Comparison of ENCODE assay signal across 24 cellular contexts in genomic region chr1:37853157-37853556, GRCh38. TPM values are rescaled to one million over a fixed set of nuclear protein-coding genes. Genes with fewer than 3 reads are reported as not detected.
DNase-seq lines count a peak whose midpoint lies in the region; TF ChIP-seq lines count a peak whose summit lies in the region.
"Had no signal": no experiment of that assay in that cellular context is flagged by ENCODE, and none has a peak within 500 bp of the region (broad histone marks: within the 10 kb centered on the region; RNA-seq: fewer than 3 reads in every experiment).

No MANE protein-coding gene starts in this region.

- no peak overlapping the region for H3K4me3 Mint-ChIP-seq in activated T-cell treated with anti-CD3 and anti-CD28 coated beads, Interleukin-2, amount 50 U/mL, for 24 hours
- H3K4me3 Mint-ChIP-seq in IgD-negative memory B cell = peak overlapping the region in 1 of 4 donors; percentile 7
- peak overlapping the region; percentile 2 for H3K4me3 Mint-ChIP-seq in activated naive CD8-positive, alpha-beta T cell treated with anti-CD3 and anti-CD28 coated beads for 36 hours
- H3K4me3 Mint-ChIP-seq in activated CD4-positive, alpha-beta memory T cell treated with anti-CD3 and anti-CD28 coated beads, Interleukin-2, amount 10 ng/mL, durations not matched to agents 7 days and 5 days = no peak overlapping the region
- H3K4me3 Mint-ChIP-seq: H9, neural progenitor cell had no signal

- POLR2A ChIA-PET in OCI-LY7 (lab: Charles Lee) = interaction anchor here (0.6 to 0.7 kb wide), 2 partner anchors 8 to 1499 kb away, joined by 3 to 8 read pairs; no protein-coding TSS in a partner anchor
- POLR2A ChIA-PET in activated CD4-positive, alpha-beta memory T cell treated with anti-CD3 and anti-CD28 coated beads, Interleukin-2, amount 10 ng/mL, durations not matched to agents 7 days and 5 days (lab: Charles Lee) = interaction anchor here (3.1 kb wide), 1 partner anchor 45 kb away, joined by 12 read pairs; the partner anchor contains the start of genes C1orf122 and YRDC

- H3K27ac Mint-ChIP-seq in activated T-cell treated with anti-CD3 and anti-CD28 coated beads, Interleukin-2, amount 50 U/mL, for 24 hours = peak overlapping the region; percentile 68
- H3K27ac Mint-ChIP-seq in IgD-negative memory B cell = peak overlapping the region in 2 of 3 donors; percentile 3 to 30
- no peak overlapping the region for H3K27ac Mint-ChIP-seq in activated naive CD8-positive, alpha-beta T cell treated with anti-CD3 and anti-CD28 coated beads for 36 hours
- H3K27ac Mint-ChIP-seq in activated CD4-positive, alpha-beta memory T cell treated with anti-CD3 and anti-CD28 coated beads, Interleukin-2, amount 10 ng/mL, durations not matched to agents 7 days and 5 days = no peak overlapping the region
- H3K27ac Mint-ChIP-seq: neural progenitor cell had no signal

- H3K4me1 Mint-ChIP-seq in activated T-cell treated with anti-CD3 and anti-CD28 coated beads, Interleukin-2, amount 50 U/mL, for 24 hours (ENCODE audit: low read depth) = peaks cover 52% of the 10 kb centered on the region
- H3K4me1 Mint-ChIP-seq in IgD-negative memory B cell = peaks cover 18 to 34% (median 22%) of the 10 kb centered on the region in 3 donors
- H3K4me1 Mint-ChIP-seq in activated naive CD8-positive, alpha-beta T cell treated with anti-CD3 and anti-CD28 coated beads for 36 hours = peaks cover 38% of the 10 kb centered on the region
- H3K4me1 Mint-ChIP-seq in activated CD4-positive, alpha-beta memory T cell treated with anti-CD3 and anti-CD28 coated beads, Interleukin-2, amount 10 ng/mL, durations not matched to agents 7 days and 5 days = peaks cover 34% of the 10 kb centered on the region

- H3K27me3 ChIP-seq in neural cell (ENCODE audit: insufficient read depth, low read depth, low read length) = no peaks in the 10 kb centered on the region
- H3K27me3 ChIP-seq: neural progenitor cell, thyroid gland, vagina had no signal

- H3F3A ChIP-seq in neural cell (ENCODE audit: insufficient read depth, low read length, poor library complexity, severe bottlenecking) = no peaks in the 10 kb centered on the region

- no peaks in the 10 kb centered on the region for H3K36me3 ChIP-seq in neural cell (ENCODE audit: insufficient read depth, low read length)
- H3K36me3 ChIP-seq in OCI-LY7 (ENCODE audit: insufficient read depth, low read length) = peaks cover 52% of the 10 kb centered on the region

- peaks cover 22% of the 10 kb centered on the region for H3K4me1 ChIP-seq in OCI-LY7 (ENCODE audit: insufficient read depth, low read length, poor library complexity, severe bottlenecking)

- H4K20me1 ChIP-seq in neural cell (ENCODE audit: insufficient read depth) = no peaks in the 10 kb centered on the region
- H4K20me1 ChIP-seq in OCI-LY7 (ENCODE audit: insufficient read depth, low read length) = peaks cover 6% of the 10 kb centered on the region; the same call in 1 of the 2 replicates

- H3K9ac ChIP-seq in neural cell (ENCODE audit: low read length) = no peak overlapping the region
- H3K9ac ChIP-seq: neural progenitor cell had no signal

- no TSS peak for BruUV-seq in OCI-LY7 (replicated peaks; lab: Mats Ljungman, UMichigan)

- no peak overlapping the region for H2AFZ ChIP-seq in neural cell (ENCODE audit: low read depth, low read length)
- no peak overlapping the region for H2AFZ ChIP-seq in OCI-LY7 (ENCODE audit: low read length)
- H2AFZ ChIP-seq: neural progenitor cell had no signal

- TF ChIP-seq EP300 in neural cell (conservative IDR thresholded peaks at IDR 0.05; ENCODE audit: poor library complexity, severe bottlenecking) = no peak

- no peak for TF ChIP-seq RAD21 in neural cell (conservative IDR thresholded peaks at IDR 0.05)

- peaks cover 54% of the 10 kb centered on the region for H3K79me2 ChIP-seq in neural cell (replicated peaks; ENCODE audit: insufficient read depth, low read length)
- H3K79me2 ChIP-seq in OCI-LY7 (ENCODE audit: insufficient read depth, low read depth, low read length) = peaks cover 55% of the 10 kb centered on the region; the same call in 1 of the 2 replicates

- H3K27me3 Mint-ChIP-seq in activated T-cell treated with anti-CD3 and anti-CD28 coated beads, Interleukin-2, amount 50 U/mL, for 24 hours = no peaks in the 10 kb centered on the region
- H3K27me3 Mint-ChIP-seq in IgD-negative memory B cell = no peaks in the 10 kb centered on the region
- no peaks in the 10 kb centered on the region for H3K27me3 Mint-ChIP-seq in activated naive CD8-positive, alpha-beta T cell treated with anti-CD3 and anti-CD28 coated beads for 36 hours
- H3K27me3 Mint-ChIP-seq in activated CD4-positive, alpha-beta memory T cell treated with anti-CD3 and anti-CD28 coated beads, Interleukin-2, amount 10 ng/mL, durations not matched to agents 7 days and 5 days = no peaks in the 10 kb centered on the region

- DNase-seq in activated T-cell treated with anti-CD3 and anti-CD28 coated beads, Interleukin-2, amount 50 U/mL, for 24 hours = no peak
- no peak for DNase-seq in activated T-cell treated with anti-CD3 and anti-CD28 coated beads, Interleukin-2, amount 50 U/mL, for 1 hour
- no peak for DNase-seq in activated naive CD8-positive, alpha-beta T cell treated with anti-CD3 and anti-CD28 coated beads for 36 hours
- no peak for DNase-seq in OCI-LY7 (ENCODE audit: low spot score)
- DNase-seq in activated CD4-positive, alpha-beta memory T cell treated with anti-CD3 and anti-CD28 coated beads, Interleukin-2, amount 10 ng/mL, durations not matched to agents 7 days and 5 days = no peak
- no peak for DNase-seq in midbrain (lab: John Stamatoyannopoulos, UW)
- DNase-seq: activated CD4-positive, CD25-positive, alpha-beta regulatory T cell treated with anti-CD3 and anti-CD28 coated beads, Interleukin-2, amount 50 U/mL, for 72 hours; central memory CD4-positive, alpha-beta T cell; cortex of kidney; DMS 273 treated with DMSO at 0.1 percent for 48 hours; H9; mammary epithelial cell; NCI-H1417 treated with DMSO at 0.1 percent for 48 hours; NCI-H2029 treated with DMSO at 0.1 percent for 48 hours; NCI-H526 treated with DMSO at 0.1 percent for 48 hours; SHP77; small intestine; T-helper 2 cell; thyroid gland had no signal

- H3K4me3 ChIP-seq in neural cell (ENCODE audit: low read length) (peak overlapping the region; percentile 39), OCI-LY7 (ENCODE audit: low read depth, low read length, poor library complexity, severe bottlenecking) (no peak overlapping the region)
- H3K4me3 ChIP-seq: neural progenitor cell, thyroid gland, vagina had no signal

- H3K9me3 Mint-ChIP-seq in activated T-cell treated with anti-CD3 and anti-CD28 coated beads, Interleukin-2, amount 50 U/mL, for 24 hours = no peaks in the 10 kb centered on the region
- no peaks in the 10 kb centered on the region for H3K9me3 Mint-ChIP-seq in IgD-negative memory B cell
- H3K9me3 Mint-ChIP-seq in activated naive CD8-positive, alpha-beta T cell treated with anti-CD3 and anti-CD28 coated beads for 36 hours = no peaks in the 10 kb centered on the region
- H3K9me3 Mint-ChIP-seq in activated CD4-positive, alpha-beta memory T cell treated with anti-CD3 and anti-CD28 coated beads, Interleukin-2, amount 10 ng/mL, durations not matched to agents 7 days and 5 days = no peaks in the 10 kb centered on the region
- H3K9me3 Mint-ChIP-seq: activated naive CD4-positive, alpha-beta T cell treated with anti-CD3 and anti-CD28 coated beads, Interleukin-2, amount 50 U/mL, for 72 hours; H9; neural progenitor cell had no signal

- no peak overlapping the region for H3K27ac ChIP-seq in neural cell (ENCODE audit: low read length)
- H3K27ac ChIP-seq in OCI-LY7 (ENCODE audit: low read depth, low read length, poor library complexity, severe bottlenecking) = no peak overlapping the region
- H3K27ac ChIP-seq: neural progenitor cell, thyroid gland, vagina had no signal

- TF ChIP-seq CTCF in neural cell (IDR thresholded peaks at IDR 0.05; ENCODE audit: poor library complexity, severe bottlenecking) (no peak), OCI-LY7 (conservative IDR thresholded peaks at IDR 0.05; ENCODE audit: low read length) (no peak)

- peaks cover 55% of the 10 kb centered on the region for H3K36me3 Mint-ChIP-seq in activated T-cell treated with anti-CD3 and anti-CD28 coated beads, Interleukin-2, amount 50 U/mL, for 24 hours (ENCODE audit: low read depth)
- H3K36me3 Mint-ChIP-seq in IgD-negative memory B cell = peaks cover 1% of the 10 kb centered on the region
- peaks cover 30% of the 10 kb centered on the region for H3K36me3 Mint-ChIP-seq in activated naive CD8-positive, alpha-beta T cell treated with anti-CD3 and anti-CD28 coated beads for 36 hours
- H3K36me3 Mint-ChIP-seq in activated CD4-positive, alpha-beta memory T cell treated with anti-CD3 and anti-CD28 coated beads, Interleukin-2, amount 10 ng/mL, durations not matched to agents 7 days and 5 days (ENCODE audit: low read depth) = peaks cover 35% of the 10 kb centered on the region

- CTCF ChIA-PET in OCI-LY7 (lab: Charles Lee; ENCODE audit: unreplicated experiment) = no interaction called here
- CTCF ChIA-PET in activated CD4-positive, alpha-beta memory T cell treated with anti-CD3 and anti-CD28 coated beads, Interleukin-2, amount 10 ng/mL, durations not matched to agents 7 days and 5 days (lab: Charles Lee) = no interaction called here

- no peaks in the 10 kb centered on the region for H3K9me2 ChIP-seq in neural cell (ENCODE audit: insufficient read depth, low read length)
- H3K9me2 ChIP-seq in OCI-LY7 (ENCODE audit: insufficient read depth, low read length) = no peaks in the 10 kb centered on the region

- H3K4me2 ChIP-seq in neural cell (ENCODE audit: low read length) (no peak overlapping the region), OCI-LY7 (ENCODE audit: low read length) (no peak overlapping the region)
- H3K4me2 ChIP-seq: neural progenitor cell had no signal

- H3K9me3 ChIP-seq in neural cell (ENCODE audit: low read length) (no peaks in the 10 kb centered on the region), OCI-LY7 (ENCODE audit: low read length) (no peaks in the 10 kb centered on the region)
- H3K9me3 ChIP-seq: thyroid gland, vagina had no signal

- intact Hi-C loops in OCI-LY7 (cut with micrococcal nuclease; ENCODE audit: unreplicated experiment) = no loop called here

RNA-seq across cellular contexts. Expression of gene MTF1, which starts 6.2 kb away (rescaled TPM):
- 23.6 TPM for polyA plus RNA-seq in IgD-negative memory B cell
- total RNA-seq in activated naive CD8-positive, alpha-beta T cell treated with anti-CD3 and anti-CD28 coated beads for 36 hours = 10 to 100 TPM; 31.2 to 31.4 TPM
- polyA plus RNA-seq in neural cell = 3.7 and 3.8 TPM in 2 replicates
- 8.8 and 9.5 TPM in 2 replicates for polyA minus RNA-seq in neural cell
- total RNA-seq in OCI-LY7 (2014; rRNA removed; shearing (Covaris generic)) = 1.6 and 1.8 TPM in 2 replicates
- total RNA-seq in OCI-LY7 (2022) = 12.7 and 16.5 TPM in 2 replicates
- 10 to 100 TPM; 27.5 to 28.8 TPM for total RNA-seq in activated CD4-positive, alpha-beta memory T cell treated with anti-CD3 and anti-CD28 coated beads, Interleukin-2, amount 10 ng/mL, durations not matched to agents 7 days and 5 days

RNA-seq across cellular contexts. Expression of gene YRDC, which starts 45.1 kb away (rescaled TPM):
- polyA plus RNA-seq in IgD-negative memory B cell = 14.9 TPM
- 10 to 100 TPM; 58.3 to 62.0 TPM for total RNA-seq in activated naive CD8-positive, alpha-beta T cell treated with anti-CD3 and anti-CD28 coated beads for 36 hours
- 27.6 and 34.1 TPM in 2 replicates for polyA plus RNA-seq in neural cell
- polyA minus RNA-seq in neural cell = 17.5 and 20.7 TPM in 2 replicates
- 27.6 and 33.6 TPM in 2 replicates for total RNA-seq in OCI-LY7 (2014; rRNA removed; shearing (Covaris generic))
- 24.4 and 28.0 TPM in 2 replicates for total RNA-seq in OCI-LY7 (2022)
- 10 to 100 TPM; 16.4 to 16.8 TPM for total RNA-seq in activated CD4-positive, alpha-beta memory T cell treated with anti-CD3 and anti-CD28 coated beads, Interleukin-2, amount 10 ng/mL, durations not matched to agents 7 days and 5 days

RNA-seq across cellular contexts. Expression of gene C1orf122, which starts 45.6 kb away (rescaled TPM):
- polyA plus RNA-seq in IgD-negative memory B cell (30.6 TPM), neural cell (133 and 143 TPM in 2 replicates)
- 10 to 100 TPM; 26.1 to 27.7 TPM for total RNA-seq in activated naive CD8-positive, alpha-beta T cell treated with anti-CD3 and anti-CD28 coated beads for 36 hours
- 27.5 and 30.8 TPM in 2 replicates for polyA minus RNA-seq in neural cell
- total RNA-seq in OCI-LY7 (2014; rRNA removed; shearing (Covaris generic)) = 18.9 and 26.0 TPM in 2 replicates
- total RNA-seq in OCI-LY7 (2022) = 21.4 and 29.7 TPM in 2 replicates
- total RNA-seq in activated CD4-positive, alpha-beta memory T cell treated with anti-CD3 and anti-CD28 coated beads, Interleukin-2, amount 10 ng/mL, durations not matched to agents 7 days and 5 days = 10 to 100 TPM; 17.3 to 18.3 TPM

RNA-seq across cellular contexts. Expression of gene MANEAL, which starts 59.5 kb away (rescaled TPM):
- polyA plus RNA-seq in IgD-negative memory B cell (2.7 TPM), neural cell (37.0 and 46.7 TPM in 2 replicates)
- 1 to 10 TPM; 1.5 TPM for total RNA-seq in activated naive CD8-positive, alpha-beta T cell treated with anti-CD3 and anti-CD28 coated beads for 36 hours
- 46.7 and 52.8 TPM in 2 replicates for polyA minus RNA-seq in neural cell
- 11.8 and 27.1 TPM in 2 replicates for total RNA-seq in OCI-LY7 (2014; rRNA removed; shearing (Covaris generic))
- 18.2 and 20.0 TPM in 2 replicates for total RNA-seq in OCI-LY7 (2022)
- 1 to 10 TPM; 1.7 to 1.8 TPM for total RNA-seq in activated CD4-positive, alpha-beta memory T cell treated with anti-CD3 and anti-CD28 coated beads, Interleukin-2, amount 10 ng/mL, durations not matched to agents 7 days and 5 days

Comparison
In these comparisons a context has a peak if more than half of its experiments do, and no peak if none do; other contexts are left out.
1. H3K27ac Mint-ChIP-seq: peak in activated T-cell treated with anti-CD3 and anti-CD28 coated beads, Interleukin-2, amount 50 U/mL, for 24 hours (single experiment) and IgD-negative memory B cell (2 of 3); none in activated naive CD8-positive, alpha-beta T cell treated with anti-CD3 and anti-CD28 coated beads for 36 hours (single experiment) and activated CD4-positive, alpha-beta memory T cell treated with anti-CD3 and anti-CD28 coated beads, Interleukin-2, amount 10 ng/mL, durations not matched to agents 7 days and 5 days (single experiment).